ENCODE assay signal across 16 cellular contexts in genomic region chr12:53820503-53820902, GRCh38.
A peak's percentile ranks its signal among the peaks of the same experiment; 100 is the strongest.
DNase-seq lines count a peak whose midpoint lies in the region; ATAC-seq and TF ChIP-seq lines count a peak whose summit lies in the region.
"Had no signal": no experiment of that assay in that cellular context is flagged by ENCODE, and none has a peak within 500 bp of the region (broad histone marks: within the 10 kb centered on the region; RNA-seq: fewer than 3 reads in every experiment).

No MANE protein-coding gene starts in this region.

- no peak overlapping the region for H2AFZ ChIP-seq in GM23248

- no peak overlapping the region for H3K4me2 ChIP-seq in GM23248 (ENCODE audit: unreplicated experiment)
- H3K4me2 ChIP-seq: smooth muscle cell had no signal

- peaks cover 65% of the 10 kb centered on the region for H3K27me3 ChIP-seq in GM23248 (replicated peaks; ENCODE audit: insufficient read depth)
- H3K27me3 ChIP-seq in skeletal muscle tissue (ENCODE audit: control insufficient read depth in 3 of 3, insufficient read depth in 3 of 3, low read length in 3 of 3): peaks cover 20 to 30% (median 30%) of the 10 kb centered on the region in 3 donors
- peaks cover 8 to 14% (median 14%) of the 10 kb centered on the region in 3 donors for H3K27me3 ChIP-seq in gastrocnemius medialis

- no peaks in the 10 kb centered on the region for H3K4me1 Mint-ChIP-seq in activated CD4-positive, alpha-beta T cell treated with anti-CD3 and anti-CD28 coated beads, Interleukin-2, amount 10 ng/mL, durations not matched to agents 24 days and 14 days

- H3K9me3 ChIP-seq in GM23248 (ENCODE audit: low read depth): no peaks in the 10 kb centered on the region
- no peaks in the 10 kb centered on the region for H3K9me3 ChIP-seq in skeletal muscle tissue (ENCODE audit: control insufficient read depth in 3 of 3, low read length in 3 of 3)
- no peaks in the 10 kb centered on the region for H3K9me3 ChIP-seq in gastrocnemius medialis
- H3K9me3 ChIP-seq: Caco-2 had no signal

- intact Hi-C loops in gastrocnemius medialis (cut with DNase I; ENCODE audit: low total_unique reads): no loop called here
- intact Hi-C loops in activated CD4-positive, alpha-beta T cell treated with anti-CD3 and anti-CD28 coated beads, Interleukin-2, amount 10 ng/mL, durations not matched to agents 24 days and 14 days (cut with micrococcal nuclease): no loop called here

- in situ Hi-C loops in GM23248 (cut with MboI): no loop called here
- in situ Hi-C loops in gastrocnemius medialis (cut with MboI; ENCODE audit: low sequenced_read_pairs in 4 of 4): no loop called here

- H3K36me3 ChIP-seq in GM23248 (ENCODE audit: low read depth): no peaks in the 10 kb centered on the region
- no peaks in the 10 kb centered on the region for H3K36me3 ChIP-seq in skeletal muscle tissue (ENCODE audit: control insufficient read depth in 3 of 3, insufficient read depth in 3 of 3, low read length in 3 of 3)
- no peaks in the 10 kb centered on the region for H3K36me3 ChIP-seq in gastrocnemius medialis

- no peaks in the 10 kb centered on the region for H4K20me1 ChIP-seq in GM23248 (ENCODE audit: insufficient read depth)

- H3K9me3 Mint-ChIP-seq in activated CD4-positive, alpha-beta T cell treated with anti-CD3 and anti-CD28 coated beads, Interleukin-2, amount 10 ng/mL, durations not matched to agents 24 days and 14 days: no peaks in the 10 kb centered on the region
- H3K9me3 Mint-ChIP-seq: activated T-helper 1 cell treated with anti-CD3 and anti-CD28 coated beads, Interleukin-12 subunit alpha, Interleukin-12 subunit beta, Interleukin-2, Interleukin-4 antibody, amounts not matched to agents 30 ng/mL and 10 ng/mL and 1 ng/mL, durations not matched to agents 14 hours and 24 hours and 36 hours had no signal

- no peaks in the 10 kb centered on the region for H3K79me2 ChIP-seq in GM23248 (ENCODE audit: insufficient read depth)

- H3K27ac ChIP-seq in GM23248 (no peak overlapping the region), skeletal muscle tissue (ENCODE audit: low read depth, low read length) (peak overlapping the region; percentile 12), gastrocnemius medialis (peak overlapping the region in 1 of 4 donors; percentile 28)

- H3K9ac ChIP-seq in GM23248 (no peak overlapping the region), skeletal muscle tissue (ENCODE audit: low read depth in 1 of 3, low read length in 3 of 3) (no peak overlapping the region)

- H3K36me3 Mint-ChIP-seq in activated CD4-positive, alpha-beta T cell treated with anti-CD3 and anti-CD28 coated beads, Interleukin-2, amount 10 ng/mL, durations not matched to agents 24 days and 14 days (ENCODE audit: low read depth): no peaks in the 10 kb centered on the region

- no peaks in the 10 kb centered on the region for H3K4me1 ChIP-seq in GM23248 (ENCODE audit: insufficient read depth)
- H3K4me1 ChIP-seq in skeletal muscle tissue (ENCODE audit: control insufficient read depth in 3 of 3, insufficient read depth in 3 of 3, low read length in 3 of 3): no peaks in the 10 kb centered on the region
- H3K4me1 ChIP-seq in gastrocnemius medialis: no peaks in the 10 kb centered on the region

- peaks cover 64% of the 10 kb centered on the region for H3K27me3 Mint-ChIP-seq in activated CD4-positive, alpha-beta T cell treated with anti-CD3 and anti-CD28 coated beads, Interleukin-2, amount 10 ng/mL, durations not matched to agents 24 days and 14 days

- H3K4me3 Mint-ChIP-seq in activated CD4-positive, alpha-beta T cell treated with anti-CD3 and anti-CD28 coated beads, Interleukin-2, amount 10 ng/mL, durations not matched to agents 24 days and 14 days: no peak overlapping the region
- H3K4me3 Mint-ChIP-seq: activated T-helper 1 cell treated with anti-CD3 and anti-CD28 coated beads, Interleukin-12 subunit alpha, Interleukin-12 subunit beta, Interleukin-2, Interleukin-4 antibody, amounts not matched to agents 30 ng/mL and 10 ng/mL and 1 ng/mL, durations not matched to agents 14 hours and 24 hours and 36 hours had no signal

- DNase-seq in GM23248 (peak; percentile 63), NCI-H226 (peak; percentile 87), fibroblast of gingiva (ENCODE audit: low read depth) (peak; percentile 13), gastrocnemius medialis (no peak)
- no peak for DNase-seq in activated CD4-positive, alpha-beta T cell treated with anti-CD3 and anti-CD28 coated beads, Interleukin-2, amount 10 ng/mL, durations not matched to agents 24 days and 14 days
- DNase-seq: activated CD4-positive, alpha-beta T cell treated with anti-CD3 and anti-CD28 coated beads, Interleukin-2, amount 50 U/mL, for 48 hours; amygdala; Caco-2; NCI-H1417; NCI-H526; Right ventricle myocardium superior; T-helper 9 cell had no signal

- H3K9me2 ChIP-seq in GM23248 (ENCODE audit: insufficient read depth): no peaks in the 10 kb centered on the region

- no peak overlapping the region for H3K4me3 ChIP-seq in GM23248
- H3K4me3 ChIP-seq in skeletal muscle tissue (ENCODE audit: low read length in 3 of 3): no peak overlapping the region
- no peak overlapping the region for H3K4me3 ChIP-seq in gastrocnemius medialis
- H3K4me3 ChIP-seq: smooth muscle cell had no signal

- no peak for TF ChIP-seq CTCF in gastrocnemius medialis (IDR thresholded peaks at IDR 0.05 in 4 of 5, conservative IDR thresholded peaks at IDR 0.05 in 1 of 5)

- WGBS in GM23248 (ENCODE audit: low coverage in 1 of 2, low lambda C conversion rate in 2 of 2, missing lambda C conversion rate in 2 of 2), 2 experiments: 54 to 58% methylated on average over 3 of the region's 3 CpGs

- ATAC-seq in gastrocnemius medialis (no peak), HG03025 (IDR thresholded peaks at IDR 0.05; ENCODE audit: low FRiP score, unreplicated experiment) (no peak)

- no peaks in the 10 kb centered on the region for H3F3A ChIP-seq in GM23248 (ENCODE audit: insufficient read depth)

- no peak for TF ChIP-seq POLR2A in gastrocnemius medialis (IDR thresholded peaks at IDR 0.05)

- H3K27ac Mint-ChIP-seq in activated CD4-positive, alpha-beta T cell treated with anti-CD3 and anti-CD28 coated beads, Interleukin-2, amount 10 ng/mL, durations not matched to agents 24 days and 14 days: no peak overlapping the region
- H3K27ac Mint-ChIP-seq: activated T-helper 1 cell treated with anti-CD3 and anti-CD28 coated beads, Interleukin-12 subunit alpha, Interleukin-12 subunit beta, Interleukin-2, Interleukin-4 antibody, amounts not matched to agents 30 ng/mL and 10 ng/mL and 1 ng/mL, durations not matched to agents 14 hours and 24 hours and 36 hours had no signal

Comparison
In these comparisons a context has a peak if more than half of its experiments do, and no peak if none do; other contexts are left out.
1. DNase-seq: peak in GM23248 (single experiment), NCI-H226 (single experiment) and fibroblast of gingiva (single experiment); none in gastrocnemius medialis (0 of 2) and activated CD4-positive, alpha-beta T cell treated with anti-CD3 and anti-CD28 coated beads, Interleukin-2, amount 10 ng/mL, durations not matched to agents 24 days and 14 days (single experiment).